ENCODE assay signal across 1 cellular context in the genomic region with DNA sequence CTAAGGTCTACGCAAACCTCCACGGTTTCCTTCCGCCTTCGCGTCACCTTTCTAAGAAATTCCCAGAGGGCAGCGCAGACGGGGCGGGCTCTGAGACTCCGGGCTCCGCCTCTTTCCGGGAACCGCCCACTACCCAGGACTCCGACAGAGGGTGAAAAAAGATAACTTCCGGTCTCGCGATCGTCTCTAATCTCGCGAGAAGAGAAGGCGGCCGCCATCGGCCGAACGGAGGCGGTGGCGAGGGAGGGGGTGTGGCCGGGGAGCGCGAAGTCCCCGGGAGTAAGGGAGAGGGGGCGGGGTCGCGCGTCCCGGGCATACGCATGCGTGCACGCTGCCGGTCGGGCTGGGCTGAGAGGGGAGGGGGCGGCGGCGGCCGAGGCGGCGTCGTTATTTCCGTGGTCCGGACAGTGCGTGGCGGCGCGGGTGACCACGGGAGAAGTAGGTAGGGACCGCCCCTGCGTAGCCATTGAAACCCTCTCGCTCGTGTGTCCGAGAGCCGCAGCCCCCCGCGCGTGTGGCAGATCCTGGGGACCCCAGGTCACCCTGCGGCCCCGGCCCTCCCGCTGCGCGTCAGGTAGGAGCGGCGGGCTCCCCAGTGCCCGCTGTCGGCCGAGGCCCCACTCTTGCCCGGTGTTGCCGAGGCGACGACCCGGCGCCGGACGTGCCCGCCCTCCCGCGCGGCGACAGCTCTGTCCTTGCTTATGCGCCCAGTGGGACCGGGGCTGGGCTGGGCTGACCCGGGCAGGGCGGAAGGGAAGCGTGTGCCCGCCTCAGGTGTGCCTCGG.
TF ChIP-seq lines count a peak whose summit lies in the region.

Gene NAA35 (plus strand): TSS at position 315 of the 785 bp plus-strand sequence. CDS start 1,014 bp downstream, outside the sequence.

TF ChIP-seq in SK-N-SH, 30 proteins besides CTCF, POLR2A, EP300 and RAD21 (continued from another document):
- TF ChIP-seq REST (IDR thresholded peaks at IDR 0.05; ENCODE audit: low read depth, low read length), result 0 out of 2 replicates have a peak, but pooled peaks have one; percentile 0
- TF ChIP-seq POLR2AphosphoS5 (IDR thresholded peaks at IDR 0.05; ENCODE audit: low read depth, low read length), result peak; percentile 96
- peak; percentile 75 for TF ChIP-seq NRF1 (IDR thresholded peaks at IDR 0.05; ENCODE audit: low read depth, low read length)
- no peak for TF ChIP-seq SMC3 (IDR thresholded peaks at IDR 0.05; ENCODE audit: low read depth, low read length)
- no peak for TF ChIP-seq TCF12 (IDR thresholded peaks at IDR 0.05)
- TF ChIP-seq, protein P1, sequence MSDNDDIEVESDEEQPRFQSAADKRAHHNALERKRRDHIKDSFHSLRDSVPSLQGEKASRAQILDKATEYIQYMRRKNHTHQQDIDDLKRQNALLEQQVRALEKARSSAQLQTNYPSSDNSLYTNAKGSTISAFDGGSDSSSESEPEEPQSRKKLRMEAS (IDR thresholded peaks at IDR 0.05; ENCODE audit: low read depth), result peak; percentile 57
- TF ChIP-seq RCOR1 (IDR thresholded peaks at IDR 0.05; ENCODE audit: low read length), result no peak
- peak; percentile 81 for TF ChIP-seq TAF1 (IDR thresholded peaks at IDR 0.05; ENCODE audit: borderline replicate concordance, low read depth, low read length)
- no peak for TF ChIP-seq JUND (IDR thresholded peaks at IDR 0.05)
- TF ChIP-seq SIN3A (IDR thresholded peaks at IDR 0.05; ENCODE audit: borderline replicate concordance, low read depth, low read length), result 0 out of 2 replicates have a peak, but pooled peaks have one; percentile 94
- peak; percentile 79 for TF ChIP-seq GABPA (IDR thresholded peaks at IDR 0.05; ENCODE audit: low read depth)
- TF ChIP-seq RFX5 (IDR thresholded peaks at IDR 0.05; ENCODE audit: low read length), result no peak
- peak; percentile 100 for TF ChIP-seq CHD2 (IDR thresholded peaks at IDR 0.05; ENCODE audit: low read length, partially characterized antibody)
- peak; percentile 85 for TF ChIP-seq YY1 (IDR thresholded peaks at IDR 0.05; ENCODE audit: low read depth)
- TF ChIP-seq USF2 (IDR thresholded peaks at IDR 0.05; ENCODE audit: borderline replicate concordance, low read depth, low read length), result no peak
- TF ChIP-seq MEF2A (IDR thresholded peaks at IDR 0.05; ENCODE audit: borderline replicate concordance, low read depth), result no peak
- TF ChIP-seq TEAD4 (IDR thresholded peaks at IDR 0.05; ENCODE audit: borderline replicate concordance, insufficient read depth), result no peak
- no peak for TF ChIP-seq FOXM1 (IDR thresholded peaks at IDR 0.05; ENCODE audit: low read depth)
